Comparison of ENCODE assay signal across 8 cellular contexts in the genomic region with DNA sequence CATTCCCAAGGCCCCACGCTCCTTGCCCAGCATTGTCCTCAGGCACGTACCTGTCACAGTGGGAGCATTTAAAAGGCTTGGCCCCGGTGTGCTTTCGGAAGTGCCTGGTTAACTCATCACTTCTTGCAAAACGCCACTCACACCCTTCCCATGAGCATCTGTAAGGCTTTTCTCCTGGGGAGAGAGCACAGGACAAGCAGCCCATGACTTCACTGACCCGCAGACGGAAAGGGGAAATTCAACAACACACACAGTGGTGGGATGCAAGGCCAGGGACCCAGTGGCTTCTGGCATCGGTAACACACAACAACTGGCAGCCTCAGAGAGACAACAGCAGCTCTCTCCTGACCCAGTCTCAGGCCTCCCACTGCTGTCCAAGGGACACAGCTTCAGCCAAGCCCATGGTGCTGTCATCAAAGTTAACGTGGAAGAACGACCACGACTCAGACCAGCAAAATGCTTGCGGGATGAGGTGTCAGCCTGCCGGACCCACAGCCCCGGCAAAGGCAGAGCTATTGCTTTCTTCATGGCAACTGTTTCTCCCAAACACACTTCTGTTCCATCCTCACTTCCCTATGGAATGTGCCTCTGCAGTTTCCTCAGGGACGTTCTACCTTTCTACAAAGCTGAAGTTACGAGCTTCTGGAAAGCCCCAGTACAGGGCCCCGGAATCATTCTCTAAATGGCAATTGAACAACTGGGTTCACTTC. TPM values are rescaled to one million over a fixed set of nuclear protein-coding genes. Genes with fewer than 3 reads are reported as not detected.
DNase-seq lines count a peak whose midpoint lies in the region; ATAC-seq and TF ChIP-seq lines count a peak whose summit lies in the region.

No MANE protein-coding gene starts in this region.

- H3K27ac ChIP-seq in fibroblast of lung (ENCODE audit: insufficient read depth, low read length): peak overlapping the region; percentile 99
- peak overlapping the region; percentile 99 for H3K27ac ChIP-seq in rectal smooth muscle tissue (ENCODE audit: low read depth, low read length)

- H3K36me3 ChIP-seq in fibroblast of lung (ENCODE audit: control insufficient read depth, insufficient read depth, low read length) (peaks cover 35% of the 10 kb centered on the region), rectal smooth muscle tissue (ENCODE audit: control insufficient read depth, insufficient read depth, low read length) (peaks cover 48% of the 10 kb centered on the region)

- peak overlapping the region; percentile 96 for H3K4me3 Mint-ChIP-seq in activated CD4-positive, alpha-beta memory T cell treated with anti-CD3 and anti-CD28 coated beads for 36 hours

- peak overlapping the region; percentile 86 to 99 (median 98) for H3K4me3 ChIP-seq in fibroblast of lung (replicated peaks in 1 of 4; ENCODE audit: control extremely low read depth in 1 of 4, insufficient read depth in 1 of 4, low read depth in 3 of 4, low read length in 4 of 4)
- H3K4me3 ChIP-seq in rectal smooth muscle tissue (ENCODE audit: low read length): peak overlapping the region; percentile 96

- H3K79me2 ChIP-seq in fibroblast of lung (ENCODE audit: control insufficient read depth, insufficient read depth, low read length): peaks cover 71% of the 10 kb centered on the region

- CTCF ChIA-PET in activated CD4-positive, alpha-beta memory T cell treated with anti-CD3 and anti-CD28 coated beads for 36 hours (lab: Charles Lee): interaction anchor here (1.0 kb wide), 1 partner anchor 22 kb away, joined by 3 read pairs; no protein-coding TSS in a partner anchor

- H3K9me3 Mint-ChIP-seq in activated CD4-positive, alpha-beta memory T cell treated with anti-CD3 and anti-CD28 coated beads for 36 hours: no peaks in the 10 kb centered on the region

- ATAC-seq in GM19395 (IDR thresholded peaks at IDR 0.05; ENCODE audit: unreplicated experiment): no peak

- no peak overlapping the region for H2AFZ ChIP-seq in fibroblast of lung (ENCODE audit: low read length)

- H3K9ac ChIP-seq in fibroblast of lung (ENCODE audit: insufficient read depth, low read length) (peak overlapping the region; percentile 99), rectal smooth muscle tissue (ENCODE audit: low read length) (peak overlapping the region; percentile 21)

- H3K4me2 ChIP-seq in fibroblast of lung (ENCODE audit: extremely low read depth, insufficient read depth, low read length): peak overlapping the region; percentile 100

- intact Hi-C loops in activated CD4-positive, alpha-beta memory T cell treated with anti-CD3 and anti-CD28 coated beads for 36 hours (cut with micrococcal nuclease): loop anchor here (5.0 kb wide), 2 partner anchors 167 to 218 kb away; no protein-coding TSS in a partner anchor

- no peaks in the 10 kb centered on the region for H3K9me3 ChIP-seq in fibroblast of lung (ENCODE audit: control insufficient read depth, insufficient read depth, low read depth, low read length)

- peaks cover 5% of the 10 kb centered on the region for H4K20me1 ChIP-seq in fibroblast of lung (ENCODE audit: control insufficient read depth, extremely low read depth, insufficient read depth, low read length)

- TF ChIP-seq CTCF in fibroblast of lung (conservative IDR thresholded peaks at IDR 0.05 in 1 of 2, IDR thresholded peaks at IDR 0.05 in 1 of 2; ENCODE audit: low read depth in 1 of 2, low read length in 2 of 2): no peak

- peaks cover 2% of the 10 kb centered on the region for H3K27me3 Mint-ChIP-seq in activated CD4-positive, alpha-beta memory T cell treated with anti-CD3 and anti-CD28 coated beads for 36 hours

- peak overlapping the region; percentile 98 for H3K27ac Mint-ChIP-seq in activated CD4-positive, alpha-beta memory T cell treated with anti-CD3 and anti-CD28 coated beads for 36 hours

- H3K36me3 Mint-ChIP-seq in activated CD4-positive, alpha-beta memory T cell treated with anti-CD3 and anti-CD28 coated beads for 36 hours: peaks cover 91% of the 10 kb centered on the region

- peaks cover 61% of the 10 kb centered on the region for H3K4me1 Mint-ChIP-seq in activated CD4-positive, alpha-beta memory T cell treated with anti-CD3 and anti-CD28 coated beads for 36 hours (ENCODE audit: low read depth)

- POLR2A ChIA-PET in activated CD4-positive, alpha-beta memory T cell treated with anti-CD3 and anti-CD28 coated beads for 36 hours (lab: Charles Lee): interaction anchor here (0.9 to 7.2 kb wide), 8 partner anchors 17 to 350 kb away, joined by 3 to 405 read pairs (median 83); no protein-coding TSS in a partner anchor

- H3K27me3 ChIP-seq in fibroblast of lung (ENCODE audit: control insufficient read depth, insufficient read depth, low read length) (no peaks in the 10 kb centered on the region), rectal smooth muscle tissue (ENCODE audit: control insufficient read depth, insufficient read depth, low read length) (no peaks in the 10 kb centered on the region)

- DNase-seq in EL: peak; percentile 83
- DNase-seq in activated CD4-positive, alpha-beta memory T cell treated with anti-CD3 and anti-CD28 coated beads for 36 hours: no peak
- DNase-seq in fibroblast of lung (ENCODE audit: low read depth in 2 of 2): peak; percentile 53 to 86
- no peak for DNase-seq in inferior parietal cortex (ENCODE audit: extremely low spot score)
- DNase-seq in NCI-H1417 treated with DMSO at 0.1 percent for 48 hours (lab: John Stamatoyannopoulos, UW): no peak
- DNase-seq in stimulated activated CD4-positive, alpha-beta T cell treated with anti-CD3 and anti-CD28 coated beads, Interleukin-15, amount 100 ng/mL, for 24 hours: no peak

- H3K4me1 ChIP-seq in fibroblast of lung (ENCODE audit: control insufficient read depth, extremely low read depth, insufficient read depth, low read length) (peaks cover 23% of the 10 kb centered on the region), rectal smooth muscle tissue (ENCODE audit: control insufficient read depth, insufficient read depth, low read length) (peaks cover 52% of the 10 kb centered on the region)

RNA-seq across cellular contexts. Expression of gene KLF6, which starts 4.8 kb away (rescaled TPM):
- total RNA-seq in activated CD4-positive, alpha-beta memory T cell treated with anti-CD3 and anti-CD28 coated beads for 36 hours: 100 to 1,000 TPM; 144 to 151 TPM
- total RNA-seq in fibroblast of lung: 39.0 and 96.1 TPM in 2 replicates
- 105 and 140 TPM in 2 replicates for polyA plus RNA-seq in fibroblast of lung
- 81.6 and 107 TPM in 2 replicates for polyA plus RNA-seq in fibroblast of lung (2012)
- polyA minus RNA-seq in fibroblast of lung (ENCODE audit: low replicate concordance): 181 and 546 TPM in 2 replicates

Comparison
In these comparisons a context has a peak if more than half of its experiments do, and no peak if none do; other contexts are left out.
1. DNase-seq: peak in EL (single experiment) and fibroblast of lung (2 of 2); none in activated CD4-positive, alpha-beta memory T cell treated with anti-CD3 and anti-CD28 coated beads for 36 hours (single experiment), inferior parietal cortex (single experiment), NCI-H1417 treated with DMSO at 0.1 percent for 48 hours (single experiment) and stimulated activated CD4-positive, alpha-beta T cell treated with anti-CD3 and anti-CD28 coated beads, Interleukin-15, amount 100 ng/mL, for 24 hours (single experiment).